ENCODE assay signal across 10 cellular contexts in the genomic region with DNA sequence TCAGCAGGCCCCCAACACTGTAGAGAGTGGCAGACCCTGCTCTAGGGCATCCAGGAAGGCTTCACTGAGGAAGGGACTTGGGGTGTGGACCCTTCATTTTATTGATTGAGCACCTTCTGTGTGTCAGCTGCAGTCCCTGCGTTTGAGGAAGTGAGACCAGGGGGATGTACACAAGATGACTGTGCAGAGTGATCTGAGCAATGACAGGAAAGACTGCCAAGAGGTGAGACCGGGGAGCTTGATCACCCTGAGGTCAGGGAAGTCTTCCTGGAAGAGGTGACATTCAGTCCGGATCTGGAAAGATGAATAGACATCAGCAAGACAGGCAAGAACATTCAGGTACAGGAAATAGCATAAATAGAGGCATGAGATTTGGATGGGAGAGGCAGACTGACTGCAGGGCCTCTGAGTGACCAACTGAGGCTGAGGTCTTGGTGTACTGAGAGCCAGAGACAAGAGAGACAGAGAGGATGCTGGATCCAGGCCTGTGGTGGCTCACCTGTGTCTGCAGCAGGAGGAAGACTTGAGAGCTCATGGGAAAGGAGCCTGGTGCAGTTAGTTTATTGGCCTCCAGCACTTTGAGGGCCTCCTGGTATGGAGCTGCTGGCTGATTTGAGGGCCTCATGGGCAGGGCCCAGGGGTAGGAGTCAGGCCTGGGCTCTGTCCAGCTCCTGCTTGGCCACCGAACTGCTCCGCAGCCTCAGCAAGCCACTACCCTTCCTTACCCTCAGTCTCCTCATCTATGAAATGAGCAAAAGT. TPM values are rescaled to one million over a fixed set of nuclear protein-coding genes. Genes with fewer than 3 reads are reported as not detected.
DNase-seq lines count a peak whose midpoint lies in the region; ATAC-seq and TF ChIP-seq lines count a peak whose summit lies in the region.
"Had no signal": no experiment of that assay in that cellular context is flagged by ENCODE, and none has a peak within 500 bp of the region (broad histone marks: within the 10 kb centered on the region; RNA-seq: fewer than 3 reads in every experiment).

No MANE protein-coding gene starts in this region.

- peak overlapping the region; percentile 48 for H3K4me2 ChIP-seq in OCI-LY7 (ENCODE audit: low read length)

- TF ChIP-seq CTCF in OCI-LY7 (conservative IDR thresholded peaks at IDR 0.05; ENCODE audit: low read length), result no peak
- TF ChIP-seq CTCF in sigmoid colon (IDR thresholded peaks at IDR 0.05), result no peak
- TF ChIP-seq CTCF in tibial nerve (IDR thresholded peaks at IDR 0.05), result no peak

- TF ChIP-seq POLR2A in sigmoid colon (IDR thresholded peaks at IDR 0.05), result no peak
- no peak for TF ChIP-seq POLR2A in tibial nerve (IDR thresholded peaks at IDR 0.05)

- no peaks in the 10 kb centered on the region for H3K36me3 Mint-ChIP-seq in activated CD4-positive, alpha-beta T cell treated with anti-CD3 and anti-CD28 coated beads for 36 hours (ENCODE audit: low read depth)

- no peaks in the 10 kb centered on the region for H4K20me1 ChIP-seq in OCI-LY7 (ENCODE audit: insufficient read depth, low read length)

- H2AFZ ChIP-seq in OCI-LY7 (ENCODE audit: low read length), result peak overlapping the region; percentile 9; the same call in 1 of the 2 replicates

- H3K36me3 ChIP-seq in OCI-LY7 (ENCODE audit: insufficient read depth, low read length) (no peaks in the 10 kb centered on the region), sigmoid colon (no peaks in the 10 kb centered on the region), SJCRH30 (no peaks in the 10 kb centered on the region), tibial nerve (no peaks in the 10 kb centered on the region)

- peak; percentile 86 for ATAC-seq in activated CD4-positive, alpha-beta T cell treated with anti-CD3 and anti-CD28 coated beads for 36 hours
- ATAC-seq in HG02852 (IDR thresholded peaks at IDR 0.05; ENCODE audit: unreplicated experiment), result peak; percentile 88

- no peak overlapping the region for H3K4me3 Mint-ChIP-seq in activated CD4-positive, alpha-beta T cell treated with anti-CD3 and anti-CD28 coated beads for 36 hours

- peaks cover 20% of the 10 kb centered on the region for H3K27me3 Mint-ChIP-seq in activated CD4-positive, alpha-beta T cell treated with anti-CD3 and anti-CD28 coated beads for 36 hours

- WGBS in sigmoid colon, 2 donors, result 66 to 72% methylated on average over 5 of the region's 5 CpGs
- 75 to 82% methylated on average over 5 of the region's 5 CpGs for WGBS in tibial nerve, 2 donors

- peak; percentile 52 for DNase-seq in activated CD4-positive, alpha-beta T cell treated with anti-CD3 and anti-CD28 coated beads for 36 hours
- no peak for DNase-seq in activated CD4-positive, alpha-beta T cell treated with anti-CD3 and anti-CD28 coated beads for 1 hour
- DNase-seq in OCI-LY7 (ENCODE audit: low spot score), result peak; percentile 86
- DNase-seq in sigmoid colon, result peak; percentile 33
- no peak for DNase-seq in DMS114 treated with DMSO at 0.1 percent for 48 hours (lab: John Stamatoyannopoulos, UW; ENCODE audit: unreplicated experiment)
- no peak for DNase-seq in SJCRH30
- DNase-seq in tibial nerve (ENCODE audit: low spot score in 2 of 2), result no peak

- H3K4me1 Mint-ChIP-seq in activated CD4-positive, alpha-beta T cell treated with anti-CD3 and anti-CD28 coated beads for 36 hours, result peaks cover 24% of the 10 kb centered on the region

- H3K27ac ChIP-seq in OCI-LY7 (ENCODE audit: low read depth, low read length, poor library complexity, severe bottlenecking) (peak overlapping the region; percentile 63), sigmoid colon (no peak overlapping the region), SJCRH30 (no peak overlapping the region), tibial nerve (no peak overlapping the region)

- intact Hi-C loops in activated CD4-positive, alpha-beta T cell treated with anti-CD3 and anti-CD28 coated beads for 36 hours (cut with DNase I, micrococcal nuclease), result no loop called here
- intact Hi-C loops in OCI-LY7 (cut with micrococcal nuclease; ENCODE audit: unreplicated experiment), result loop anchor here (1.0 kb wide), 1 partner anchor 41 kb away; no protein-coding TSS in a partner anchor
- intact Hi-C loops in sigmoid colon (cut with DNase I), result no loop called here

- CTCF ChIA-PET in activated CD4-positive, alpha-beta T cell treated with anti-CD3 and anti-CD28 coated beads for 36 hours (lab: Charles Lee), result interaction anchor here (1.1 to 1.7 kb wide), 2 partner anchors 28 to 29 kb away, joined by 3 to 4 read pairs; no protein-coding TSS in a partner anchor
- CTCF ChIA-PET in OCI-LY7 (lab: Charles Lee; ENCODE audit: unreplicated experiment), result interaction anchor here (1.0 kb wide), 1 partner anchor 99 kb away, joined by 3 read pairs; no protein-coding TSS in a partner anchor

- H3K4me1 ChIP-seq in OCI-LY7 (ENCODE audit: insufficient read depth, low read length, poor library complexity, severe bottlenecking), result peaks cover 71% of the 10 kb centered on the region
- peaks cover 0 to 9% (median 6%) of the 10 kb centered on the region in 4 donors for H3K4me1 ChIP-seq in sigmoid colon
- no peaks in the 10 kb centered on the region for H3K4me1 ChIP-seq in SJCRH30
- peaks cover 0 to 10% (median 5%) of the 10 kb centered on the region in 4 donors for H3K4me1 ChIP-seq in tibial nerve

- H3K9me3 ChIP-seq in OCI-LY7 (ENCODE audit: low read length) (no peaks in the 10 kb centered on the region), sigmoid colon (no peaks in the 10 kb centered on the region), SJCRH30 (replicated peaks) (no peaks in the 10 kb centered on the region), tibial nerve (no peaks in the 10 kb centered on the region)

- no peak for TF ChIP-seq EP300 in sigmoid colon (IDR thresholded peaks at IDR 0.05)
- no peak for TF ChIP-seq EP300 in tibial nerve (IDR thresholded peaks at IDR 0.05)

- H3K79me2 ChIP-seq in OCI-LY7 (ENCODE audit: insufficient read depth, low read depth, low read length), result no peaks in the 10 kb centered on the region; the same call in 1 of the 2 replicates

- BruUV-seq in OCI-LY7 (replicated peaks; lab: Mats Ljungman, UMichigan), result no TSS peak

- no peak overlapping the region for H3K4me3 ChIP-seq in OCI-LY7 (ENCODE audit: low read depth, low read length, poor library complexity, severe bottlenecking)
- no peak overlapping the region for H3K4me3 ChIP-seq in sigmoid colon
- H3K4me3 ChIP-seq in SJCRH30, result no peak overlapping the region
- no peak overlapping the region for H3K4me3 ChIP-seq in tibial nerve

- H3K9me3 Mint-ChIP-seq in activated CD4-positive, alpha-beta T cell treated with anti-CD3 and anti-CD28 coated beads for 36 hours (ENCODE audit: low read depth), result no peaks in the 10 kb centered on the region

- H3K27ac Mint-ChIP-seq in activated CD4-positive, alpha-beta T cell treated with anti-CD3 and anti-CD28 coated beads for 36 hours, result peak overlapping the region; percentile 65

- POLR2A ChIA-PET in activated CD4-positive, alpha-beta T cell treated with anti-CD3 and anti-CD28 coated beads for 36 hours (lab: Charles Lee), result no interaction called here
- POLR2A ChIA-PET in OCI-LY7 (lab: Charles Lee), result interaction anchor here (0.6 kb wide), 2 partner anchors 97 to 114 kb away, joined by 3 to 6 read pairs; no protein-coding TSS in a partner anchor

- H3K9me2 ChIP-seq in OCI-LY7 (ENCODE audit: insufficient read depth, low read length), result no peaks in the 10 kb centered on the region

- H3K27me3 ChIP-seq in sigmoid colon, result no peaks in the 10 kb centered on the region
- H3K27me3 ChIP-seq in SJCRH30, result no peaks in the 10 kb centered on the region; the same call in 1 of the 2 replicates
- peaks cover 0 to 7% of the 10 kb centered on the region in 2 donors for H3K27me3 ChIP-seq in tibial nerve

RNA-seq across cellular contexts. Expression of gene DGAT2, which starts 5.2 kb away (rescaled TPM):
- total RNA-seq in activated CD4-positive, alpha-beta T cell treated with anti-CD3 and anti-CD28 coated beads for 36 hours, result 1 to 10 TPM; 1.4 to 1.5 TPM
- total RNA-seq in OCI-LY7 (2014; rRNA removed; shearing (Covaris generic)), result 6.5 and 13.8 TPM in 2 replicates
- total RNA-seq in OCI-LY7 (2022) (5.6 and 7.0 TPM in 2 replicates), sigmoid colon (10 to 100 TPM in 1 of 4 donors, 1 to 10 TPM in 1, under 1 TPM in 2; 0.55 to 20.3 (median 0.92) TPM), tibial nerve (100 to 1,000 TPM in 1 of 4 donors, 10 to 100 TPM in 3; 22.9 to 194 (median 52.8) TPM)
- 10 to 100 TPM in 1 of 3 donors, 1 to 10 TPM in 2; 1.2 to 16.5 (median 3.6) TPM for polyA plus RNA-seq in sigmoid colon
- total RNA-seq in SJCRH30 (2014; rRNA removed; shearing (Covaris generic)), result 0.67 and 1.3 TPM in 2 replicates

RNA-seq across cellular contexts. Expression of gene UVRAG, which starts 41.2 kb away (rescaled TPM):
- total RNA-seq in activated CD4-positive, alpha-beta T cell treated with anti-CD3 and anti-CD28 coated beads for 36 hours, result 10 to 100 TPM; 11.4 to 13.4 TPM
- total RNA-seq in OCI-LY7 (2014; rRNA removed; shearing (Covaris generic)), result 34.9 and 43.7 TPM in 2 replicates
- total RNA-seq in OCI-LY7 (2022) (62.2 and 73.3 TPM in 2 replicates), sigmoid colon (10 to 100 TPM; 29.3 to 43.2 (median 35.6) TPM), tibial nerve (10 to 100 TPM; 27.3 to 38.7 (median 33.6) TPM)
- 10 to 100 TPM in 1 of 3 donors, 1 to 10 TPM in 2; 4.9 to 10.8 (median 6.6) TPM for polyA plus RNA-seq in sigmoid colon
- 12.6 and 15.0 TPM in 2 replicates for total RNA-seq in SJCRH30 (2014; rRNA removed; shearing (Covaris generic))

RNA-seq across cellular contexts. Expression of gene MOGAT2, which starts 56.1 kb away (rescaled TPM):
- total RNA-seq in activated CD4-positive, alpha-beta T cell treated with anti-CD3 and anti-CD28 coated beads for 36 hours, result not detected
- not detected in 2 replicates for total RNA-seq in OCI-LY7 (2014; rRNA removed; shearing (Covaris generic))
- total RNA-seq in OCI-LY7 (2022) (not detected in 2 replicates), sigmoid colon (under 1 TPM in 1 of 4 donors, not detected in 3; 0.36 TPM), tibial nerve (not detected)
- polyA plus RNA-seq in sigmoid colon, result 10 to 100 TPM; 26.4 to 98.5 (median 28.2) TPM
- total RNA-seq in SJCRH30 (2014; rRNA removed; shearing (Covaris generic)), result 0.18 TPM in 1 of 2 replicates, not detected in the other
- total RNA-seq: epithelial cell of proximal tubule, SK-MEL-5 had no signal

Comparison
In these comparisons a context has a peak if more than half of its experiments do, and no peak if none do; other contexts are left out.
1. DNase-seq: peak in activated CD4-positive, alpha-beta T cell treated with anti-CD3 and anti-CD28 coated beads for 36 hours (single experiment), OCI-LY7 (single experiment) and sigmoid colon (single experiment); none in activated CD4-positive, alpha-beta T cell treated with anti-CD3 and anti-CD28 coated beads for 1 hour (single experiment), DMS114 treated with DMSO at 0.1 percent for 48 hours (single experiment), SJCRH30 (0 of 2) and tibial nerve (0 of 2).